8 cellular contexts compared by ENCODE assay signal in the genomic region with DNA sequence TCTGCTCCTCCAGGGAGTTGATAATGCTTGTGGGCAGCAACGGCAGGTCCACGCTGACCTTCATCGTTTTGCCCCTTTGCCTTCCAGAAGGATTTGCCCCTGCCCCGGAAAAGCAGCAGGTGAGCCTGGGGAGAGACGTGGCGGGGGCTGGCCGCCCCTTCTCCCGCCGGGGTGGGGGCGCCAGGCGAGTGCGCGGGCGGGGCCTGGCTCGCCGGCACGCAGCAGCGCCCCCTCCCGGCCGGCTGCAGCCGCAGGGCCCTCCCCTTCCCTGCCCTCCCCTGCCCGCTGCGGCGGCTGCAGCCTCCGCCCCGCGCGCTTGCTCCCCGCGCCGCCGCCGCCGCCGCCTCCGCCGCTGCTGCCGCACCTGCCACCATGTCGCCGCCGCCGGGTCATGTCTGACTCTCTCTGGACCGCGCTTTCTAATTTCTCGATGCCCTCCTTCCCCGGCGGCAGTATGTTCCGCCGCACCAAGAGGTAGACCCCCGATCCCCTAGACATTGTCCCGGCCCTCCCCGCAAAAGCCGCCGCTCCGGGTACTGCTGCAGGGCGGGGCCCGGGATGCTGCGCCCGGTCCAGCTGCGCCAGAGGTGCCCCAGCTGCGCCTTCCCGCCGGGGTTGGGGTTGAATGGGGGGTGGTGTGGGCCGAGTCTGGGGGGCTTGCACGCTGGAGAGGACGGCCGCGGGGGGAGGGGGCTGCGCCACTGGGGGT. TPM values are rescaled to one million over a fixed set of nuclear protein-coding genes. Genes with fewer than 3 reads are reported as not detected.
DNase-seq lines count a peak whose midpoint lies in the region; ATAC-seq, FAIRE-seq and TF ChIP-seq lines count a peak whose summit lies in the region.

A gene (plus strand): TSS at position 334 of the 709 bp plus-strand sequence. CDS start 58 bp downstream, at position 392.

- H3K4me3 Mint-ChIP-seq in astrocyte (ENCODE audit: unreplicated experiment) = peak within 1 kb of the TSS; percentile 82

- peak within 1 kb of the TSS; percentile 73 for H3K4me2 ChIP-seq in astrocyte (ENCODE audit: low read length)

- no peak for TF ChIP-seq CTCF in astrocyte (IDR thresholded peaks at IDR 0.05; ENCODE audit: insufficient read depth, low read depth, low read length)

- no peak for FAIRE-seq in astrocyte (lab: Jason Lieb, UNC)

- peak; percentile 33 for TF ChIP-seq POLR2A in Raji (IDR thresholded peaks at IDR 0.05; ENCODE audit: insufficient read depth, low read depth, low read length)

- H3K4me1 Mint-ChIP-seq in astrocyte (ENCODE audit: low read depth, unreplicated experiment) = no peaks in the 10 kb centered on the region

- 1% methylated on average over 69 of the region's 69 CpGs for WGBS in HUES64

- H3K27ac ChIP-seq in HUES64 (ENCODE audit: low read depth, low read length) (no peak within 1 kb of the TSS), astrocyte (ENCODE audit: low read depth, low read length) (no peak within 1 kb of the TSS)

- no peaks in the 10 kb centered on the region for H3K9me3 ChIP-seq in HUES64 (ENCODE audit: insufficient read depth, low read depth, low read length)
- H3K9me3 ChIP-seq in astrocyte (ENCODE audit: insufficient read depth, low read depth, low read length) = peaks cover 5% of the 10 kb centered on the region
- no peaks in the 10 kb centered on the region for H3K9me3 ChIP-seq in iPS-15b (ENCODE audit: control insufficient read depth, insufficient read depth, low read length)

- H3K36me3 Mint-ChIP-seq in astrocyte (ENCODE audit: low read depth, unreplicated experiment) = no peaks in the 10 kb centered on the region

- no peaks in the 10 kb centered on the region for H4K20me1 ChIP-seq in astrocyte (ENCODE audit: insufficient read depth, low read length)

- H3K4me3 ChIP-seq in HUES64 (ENCODE audit: low read length) (peak within 1 kb of the TSS; percentile 73), astrocyte (ENCODE audit: insufficient read depth, low read depth, low read length) (peak within 1 kb of the TSS; percentile 17), iPS-15b (ENCODE audit: low read depth, low read length) (peak within 1 kb of the TSS; percentile 55)

- ATAC-seq in HG02884 (IDR thresholded peaks at IDR 0.05; ENCODE audit: unreplicated experiment) = no peak
- ATAC-seq in GM21367 (IDR thresholded peaks at IDR 0.05; ENCODE audit: unreplicated experiment) = no peak

- H3K27me3 Mint-ChIP-seq in astrocyte (ENCODE audit: low read depth, unreplicated experiment) = peaks cover 27% of the 10 kb centered on the region

- H3K27ac Mint-ChIP-seq in astrocyte (ENCODE audit: unreplicated experiment) = peak within 1 kb of the TSS; percentile 14

- peaks cover 43% of the 10 kb centered on the region for H3K27me3 ChIP-seq in HUES64 (ENCODE audit: insufficient read depth, low read length)
- H3K27me3 ChIP-seq in astrocyte (ENCODE audit: insufficient read depth, low read length) = peaks cover 53% of the 10 kb centered on the region
- H3K27me3 ChIP-seq in iPS-15b (ENCODE audit: control insufficient read depth, insufficient read depth, low read length) = peaks cover 16% of the 10 kb centered on the region

- peak; percentile 64 for DNase-seq in COR-L47 (lab: John Stamatoyannopoulos, UW)
- DNase-seq in astrocyte (ENCODE audit: low read depth) = no peak
- peak; percentile 69 for DNase-seq in stimulated activated CD4-positive, alpha-beta T cell treated with anti-CD3 and anti-CD28 coated beads, Interleukin-15, amount 100 ng/mL, for 24 hours

- H3K4me1 ChIP-seq in HUES64 (ENCODE audit: insufficient read depth, low read length) (peaks cover 19% of the 10 kb centered on the region), astrocyte (ENCODE audit: insufficient read depth, low read length) (peaks cover 4% of the 10 kb centered on the region), iPS-15b (ENCODE audit: control insufficient read depth, insufficient read depth, low read length) (peaks cover 5% of the 10 kb centered on the region)

- peak within 1 kb of the TSS; percentile 65 for H3K9ac ChIP-seq in HUES64 (ENCODE audit: low read depth, low read length)
- no peak within 1 kb of the TSS for H3K9ac ChIP-seq in astrocyte (ENCODE audit: low read length)
- H3K9ac ChIP-seq in iPS-15b (ENCODE audit: low read depth, low read length) = no peak within 1 kb of the TSS

- peaks cover 4% of the 10 kb centered on the region; the same call in 1 of the 2 replicates for H3K36me3 ChIP-seq in HUES64 (ENCODE audit: insufficient read depth, low read length)
- H3K36me3 ChIP-seq in astrocyte (ENCODE audit: insufficient read depth, low read length) = no peaks in the 10 kb centered on the region
- H3K36me3 ChIP-seq in iPS-15b (ENCODE audit: control insufficient read depth, insufficient read depth, low read length) = no peaks in the 10 kb centered on the region

- no peaks in the 10 kb centered on the region for H3K79me2 ChIP-seq in astrocyte (ENCODE audit: insufficient read depth, low read length)

- no peak within 1 kb of the TSS for H2AFZ ChIP-seq in astrocyte (ENCODE audit: low read depth, low read length)

- H3K9me3 Mint-ChIP-seq in astrocyte (ENCODE audit: unreplicated experiment) = peaks cover 3% of the 10 kb centered on the region

RNA-seq across cellular contexts. Expression of the gene that starts here (rescaled TPM):
- 7.8 TPM for polyA plus RNA-seq in HUES64 (2013, experiment 1 of 2)
- 10.1 TPM for polyA plus RNA-seq in HUES64 (2013, experiment 2 of 2)
- 5.4 and 6.3 TPM in 2 replicates for total RNA-seq in astrocyte

Comparison
In these comparisons a context has a peak if more than half of its experiments do, and no peak if none do; other contexts are left out.
1. H3K4me3 ChIP-seq: peak in every context shown above with its lines; median percentile 73 in HUES64; 55 in iPS-15b; 17 in astrocyte.